9 cellular contexts compared by ENCODE assay signal in genomic region chr13:102698649-102698980, GRCh38. TPM values are rescaled to one million over a fixed set of nuclear protein-coding genes. Genes with fewer than 3 reads are reported as not detected.
"Had no signal": no experiment of that assay in that cellular context is flagged by ENCODE, and none has a peak within 500 bp of the region (broad histone marks: within the 10 kb centered on the region; RNA-seq: fewer than 3 reads in every experiment).

No MANE protein-coding gene starts in this region.

- H3K9ac ChIP-seq: GM23248, KMS-11 had no signal

- H3K4me3 ChIP-seq: GM23248, HAP-1 had no signal

- H3K9me3 ChIP-seq: HAP-1 had no signal

- H3K4me2 ChIP-seq: KMS-11 had no signal

- H3K27ac ChIP-seq: GM23248, KMS-11 had no signal

- H3K36me3 ChIP-seq: HAP-1 had no signal

- DNase-seq: GM23248, GOT3, H7, KBM-7 had no signal

- H2AFZ ChIP-seq: GM23248 had no signal

RNA-seq across cellular contexts. Expression of gene METTL21C, which starts 3.8 kb away (rescaled TPM):
- total RNA-seq: GM23248, H4, H7, HT-29 had no signal
- polyA plus RNA-seq: GM23248, IgD-negative memory B cell had no signal
